Comparison of ENCODE assay signal across 15 cellular contexts in the genomic region with DNA sequence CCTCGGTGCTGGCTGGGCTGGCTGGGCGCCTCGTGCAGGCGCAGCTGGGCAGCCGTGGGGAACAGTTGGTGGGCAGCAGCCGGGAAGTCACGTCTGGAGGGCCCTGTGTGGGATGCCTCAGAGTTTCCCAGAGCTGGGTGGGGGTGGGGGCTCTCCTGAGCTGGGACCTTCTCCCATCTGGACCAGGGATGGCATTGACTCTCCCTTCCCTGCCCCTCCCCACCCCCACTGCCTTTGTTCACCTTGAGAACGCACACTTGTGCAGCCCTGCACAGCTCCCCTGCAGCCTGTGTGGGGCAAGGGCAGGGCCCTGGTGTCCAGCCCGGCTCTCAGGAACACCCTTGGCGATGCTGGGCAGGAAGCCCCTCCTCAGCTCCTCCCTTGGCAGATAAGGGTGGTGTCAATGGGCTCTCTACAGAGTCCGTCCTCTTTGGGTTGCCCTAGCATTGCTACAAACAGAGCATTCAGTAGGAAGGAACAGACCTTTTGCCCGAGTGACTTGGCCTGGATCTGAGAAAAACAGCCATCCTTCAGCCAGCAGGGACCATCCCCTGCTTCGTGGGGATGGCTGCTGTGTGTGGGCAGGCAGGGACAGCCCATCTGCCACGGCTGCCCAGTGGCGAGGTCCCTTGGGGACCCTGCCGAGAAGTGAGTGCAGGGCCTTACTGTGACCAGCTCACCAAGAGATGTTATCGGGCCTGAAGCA. TPM values are rescaled to one million over a fixed set of nuclear protein-coding genes. Genes with fewer than 3 reads are reported as not detected.
A peak's percentile ranks its signal among the peaks of the same experiment; 100 is the strongest.
DNase-seq lines count a peak whose midpoint lies in the region; ATAC-seq, FAIRE-seq and TF ChIP-seq lines count a peak whose summit lies in the region.
"Had no signal": no experiment of that assay in that cellular context is flagged by ENCODE, and none has a peak within 500 bp of the region (broad histone marks: within the 10 kb centered on the region; RNA-seq: fewer than 3 reads in every experiment).

No MANE protein-coding gene starts in this region.

- H3K79me2 ChIP-seq in DOHH2 (ENCODE audit: control insufficient read depth, low read length) (0 out of 2 replicates have a peak, but pooled peaks cover 5% of the 10 kb centered on the region), GM23248 (ENCODE audit: insufficient read depth) (no peaks in the 10 kb centered on the region)

- no peak overlapping the region for H2BK5ac ChIP-seq in IMR-90 (ENCODE audit: low read depth, low read length, poor library complexity, severe bottlenecking)

- POLR2A ChIA-PET in IMR-90 (lab: Charles Lee; ENCODE audit: unreplicated experiment) = no interaction called here

- H3K4ac ChIP-seq in IMR-90 (ENCODE audit: low read depth, low read length) = no peak overlapping the region

- H3K23ac ChIP-seq in IMR-90 (ENCODE audit: low read depth, low read length) = no peak overlapping the region

- no peaks in the 10 kb centered on the region for H3K9me3 ChIP-seq in DOHH2 (ENCODE audit: control insufficient read depth, insufficient read depth, low read length)
- H3K9me3 ChIP-seq in IMR-90 (ENCODE audit: control insufficient read depth, insufficient read depth, low read length) = no peaks in the 10 kb centered on the region
- no peaks in the 10 kb centered on the region for H3K9me3 ChIP-seq in GM23248 (ENCODE audit: low read depth)
- H3K9me3 ChIP-seq in small intestine (ENCODE audit: control insufficient read depth, low read depth) = no peaks in the 10 kb centered on the region
- H3K9me3 ChIP-seq: body of pancreas, Peyer's patch had no signal

- H3K27ac ChIP-seq in DOHH2 (ENCODE audit: low read depth, low read length) (peak overlapping the region; percentile 91), IMR-90 (ENCODE audit: insufficient read depth, low read length) (no peak overlapping the region), cingulate gyrus (ENCODE audit: low read depth, low read length) (peak overlapping the region; percentile 72), GM23248 (no peak overlapping the region), small intestine (ENCODE audit: low read depth in 1 of 2, low read length in 1 of 2) (no peak overlapping the region)
- H3K27ac ChIP-seq: Peyer's patch had no signal

- no peaks in the 10 kb centered on the region for H3K27me3 ChIP-seq in DOHH2 (ENCODE audit: control insufficient read depth, low read length)
- H3K27me3 ChIP-seq in IMR-90 (ENCODE audit: control insufficient read depth, insufficient read depth, low read length) = peaks cover 22% of the 10 kb centered on the region
- peaks cover 5% of the 10 kb centered on the region; the same call in 1 of the 2 replicates for H3K27me3 ChIP-seq in GM23248 (replicated peaks; ENCODE audit: insufficient read depth)
- no peaks in the 10 kb centered on the region for H3K27me3 ChIP-seq in small intestine (ENCODE audit: control insufficient read depth in 2 of 2, insufficient read depth in 2 of 2, low read length in 2 of 2)
- H3K27me3 ChIP-seq: body of pancreas, Peyer's patch had no signal

- H3K4me2 ChIP-seq in DOHH2 (ENCODE audit: low read length) (peak overlapping the region; percentile 93), IMR-90 (ENCODE audit: low read depth, low read length) (no peak overlapping the region), GM23248 (ENCODE audit: unreplicated experiment) (no peak overlapping the region)

- H3K9me3 Mint-ChIP-seq in osteocyte (ENCODE audit: unreplicated experiment) = no peaks in the 10 kb centered on the region
- H3K9me3 Mint-ChIP-seq: activated T-cell treated with anti-CD3 and anti-CD28 coated beads, Interleukin-2, amount 50 U/mL, for 72 hours; natural killer cell; stimulated activated effector memory CD8-positive, alpha-beta T cell treated with anti-CD3 and anti-CD28 coated beads, Interleukin-12 subunit alpha, Interleukin-12 subunit beta, amount 100 ng/mL, for 72 hours had no signal

- CTCF ChIA-PET in IMR-90 (lab: Yijun Ruan, JAX) = no interaction called here

- H3K4me3 Mint-ChIP-seq in osteocyte (ENCODE audit: unreplicated experiment) = no peak overlapping the region
- H3K4me3 Mint-ChIP-seq: activated T-cell treated with anti-CD3 and anti-CD28 coated beads, Interleukin-2, amount 50 U/mL, for 72 hours; natural killer cell; stimulated activated effector memory CD8-positive, alpha-beta T cell treated with anti-CD3 and anti-CD28 coated beads, Interleukin-12 subunit alpha, Interleukin-12 subunit beta, amount 100 ng/mL, for 72 hours had no signal

- H4K20me1 ChIP-seq in DOHH2 (ENCODE audit: control insufficient read depth, insufficient read depth, low read depth, low read length) (no peaks in the 10 kb centered on the region), IMR-90 (ENCODE audit: insufficient read depth, low read length) (no peaks in the 10 kb centered on the region), GM23248 (ENCODE audit: insufficient read depth) (no peaks in the 10 kb centered on the region)

- H3F3A ChIP-seq in DOHH2 (ENCODE audit: control insufficient read depth, insufficient read depth) (peaks cover 16% of the 10 kb centered on the region), GM23248 (ENCODE audit: insufficient read depth) (no peaks in the 10 kb centered on the region)

- H3K9ac ChIP-seq in IMR-90 (ENCODE audit: low read depth, low read length) (no peak overlapping the region), GM23248 (no peak overlapping the region)

- dilution Hi-C loops in IMR-90 (cut with HindIII; ENCODE audit: low sequenced_read_pairs, unreplicated experiment) = no loop called here

- H3K4me1 ChIP-seq in DOHH2 (ENCODE audit: control insufficient read depth, low read length) (peaks cover 83% of the 10 kb centered on the region), IMR-90 (ENCODE audit: control insufficient read depth, insufficient read depth, low read length) (no peaks in the 10 kb centered on the region; the same call in 1 of the 2 replicates), GM23248 (ENCODE audit: insufficient read depth) (no peaks in the 10 kb centered on the region), small intestine (ENCODE audit: control insufficient read depth in 2 of 2, insufficient read depth in 1 of 2, low read depth in 1 of 2, low read length in 1 of 2) (peaks cover 0 to 8% of the 10 kb centered on the region in 2 donors)

- WGBS in IMR-90 (ENCODE audit: extremely low coverage in 2 of 2, insufficient read length in 1 of 2), 2 experiments = 71% methylated on average over 9 of the region's 17 CpGs; no CpG with 5 or more reads in 1 of the 2 experiments
- WGBS in GM23248 (ENCODE audit: low coverage in 1 of 2, low lambda C conversion rate in 2 of 2, missing lambda C conversion rate in 2 of 2), 2 experiments = 50 to 53% methylated on average over 17 of the region's 17 CpGs
- WGBS in small intestine, 3 donors = 73 to 88% (median 84%) methylated on average over 16 to 17 of the region's 17 CpGs

- peaks cover 24% of the 10 kb centered on the region for H3K4me1 Mint-ChIP-seq in osteocyte (ENCODE audit: unreplicated experiment)

- no peak overlapping the region for H3K56ac ChIP-seq in IMR-90 (ENCODE audit: extremely low read depth, insufficient read depth, low read length)

- no peaks in the 10 kb centered on the region for H3K36me3 Mint-ChIP-seq in osteocyte (ENCODE audit: unreplicated experiment)
- H3K36me3 Mint-ChIP-seq: natural killer cell; stimulated activated effector memory CD8-positive, alpha-beta T cell treated with anti-CD3 and anti-CD28 coated beads, Interleukin-12 subunit alpha, Interleukin-12 subunit beta, amount 100 ng/mL, for 72 hours had no signal

- H3K14ac ChIP-seq in IMR-90 (replicated peaks; ENCODE audit: low read depth, low read length) = no peak overlapping the region

- H2AK9ac ChIP-seq in IMR-90 (replicated peaks; ENCODE audit: low read depth, low read length, poor library complexity) = no peak overlapping the region

- FAIRE-seq in small intestine (lab: Jason Lieb, UNC) = no peak
- FAIRE-seq: HTR-8/SVneo had no signal

- peaks cover 31% of the 10 kb centered on the region for H3K27me3 Mint-ChIP-seq in osteocyte (ENCODE audit: unreplicated experiment)

- H2BK15ac ChIP-seq in IMR-90 (ENCODE audit: low read depth, low read length) = no peak overlapping the region

- no peak overlapping the region for H2BK20ac ChIP-seq in IMR-90 (ENCODE audit: low read depth, low read length)

- no peaks in the 10 kb centered on the region for H3K9me1 ChIP-seq in IMR-90 (ENCODE audit: insufficient read depth, low read length)

- H3K4me3 ChIP-seq in DOHH2 (ENCODE audit: low read length) (peak overlapping the region; percentile 68), IMR-90 (ENCODE audit: insufficient read depth, low read depth, low read length) (no peak overlapping the region), GM23248 (no peak overlapping the region), small intestine (ENCODE audit: low read depth in 1 of 2, low read length in 2 of 2) (no peak overlapping the region)
- H3K4me3 ChIP-seq: body of pancreas, Peyer's patch had no signal

- TF ChIP-seq RAD21 in IMR-90 (IDR thresholded peaks at IDR 0.05; ENCODE audit: low read length) = no peak

- H3K79me1 ChIP-seq in IMR-90 (ENCODE audit: low read depth in 1 of 2, low read length in 2 of 2) = no peaks in the 10 kb centered on the region

- H4K5ac ChIP-seq in IMR-90 (ENCODE audit: low read depth, low read length) = no peak overlapping the region

- no TSS peak for BruUV-seq in IMR-90 (replicated peaks; lab: Mats Ljungman, UMichigan)

- intact Hi-C loops in IMR-90 (cut with micrococcal nuclease) = no loop called here

- H2AFZ ChIP-seq in IMR-90 (replicated peaks; ENCODE audit: low read length, poor library complexity) (peak overlapping the region; percentile 43), GM23248 (no peak overlapping the region)

- in situ Hi-C loops in IMR-90 (cut with MboI; ENCODE audit: low sequenced_read_pairs) (no loop called here), GM23248 (cut with MboI) (no loop called here)

- ATAC-seq in IMR-90 (ENCODE audit: low read depth) = no peak
- no peak for ATAC-seq in HG02588 (IDR thresholded peaks at IDR 0.05; ENCODE audit: unreplicated experiment)
- ATAC-seq: activated T-cell treated with anti-CD3 and anti-CD28 coated beads, Interleukin-2, amount 50 U/mL, for 72 hours; natural killer cell; stimulated activated effector memory CD8-positive, alpha-beta T cell treated with anti-CD3 and anti-CD28 coated beads, Interleukin-12 subunit alpha, Interleukin-12 subunit beta, amount 100 ng/mL, for 72 hours had no signal

- DNase-seq in IMR-90 (no peak), osteocyte (ENCODE audit: extremely low spot score, unreplicated experiment) (peak; percentile 80), GM23248 (no peak), small intestine (no peak), NCI-H446 treated with DMSO at 0.1 percent for 48 hours (lab: John Stamatoyannopoulos, UW) (no peak)
- DNase-seq: activated T-cell treated with anti-CD3 and anti-CD28 coated beads, Interleukin-2, amount 50 U/mL, for 72 hours; natural killer cell; NCI-H1436 treated with DMSO at 0.1 percent for 48 hours had no signal

- H3K9me2 ChIP-seq in DOHH2 (replicated peaks; ENCODE audit: control insufficient read depth, low read length) (no peaks in the 10 kb centered on the region), GM23248 (ENCODE audit: insufficient read depth) (no peaks in the 10 kb centered on the region)

- H2BK120ac ChIP-seq in IMR-90 (ENCODE audit: low read depth, low read length) = no peak overlapping the region

- H4K8ac ChIP-seq in IMR-90 (ENCODE audit: low read depth in 2 of 2, low read length in 2 of 2) = no peak overlapping the region

- TF ChIP-seq POLR2A in IMR-90 (IDR thresholded peaks at IDR 0.05; ENCODE audit: low read depth, low read length) = no peak

- no peak overlapping the region for H2AK5ac ChIP-seq in IMR-90 (ENCODE audit: low read depth, low read length)

- H3K18ac ChIP-seq in IMR-90 (ENCODE audit: low read depth, low read length) = no peak overlapping the region

- H3K27ac Mint-ChIP-seq in osteocyte (ENCODE audit: unreplicated experiment) = peak overlapping the region; percentile 27
- H3K27ac Mint-ChIP-seq: activated T-cell treated with anti-CD3 and anti-CD28 coated beads, Interleukin-2, amount 50 U/mL, for 72 hours; natural killer cell; stimulated activated effector memory CD8-positive, alpha-beta T cell treated with anti-CD3 and anti-CD28 coated beads, Interleukin-12 subunit alpha, Interleukin-12 subunit beta, amount 100 ng/mL, for 72 hours had no signal

- no peaks in the 10 kb centered on the region for H3K36me3 ChIP-seq in DOHH2 (ENCODE audit: control insufficient read depth, low read length)
- no peaks in the 10 kb centered on the region for H3K36me3 ChIP-seq in IMR-90 (ENCODE audit: control insufficient read depth, insufficient read depth, low read length)
- no peaks in the 10 kb centered on the region for H3K36me3 ChIP-seq in GM23248 (ENCODE audit: low read depth)
- H3K36me3 ChIP-seq in small intestine (ENCODE audit: control insufficient read depth in 2 of 2, insufficient read depth in 2 of 2, low read length in 2 of 2) = no peaks in the 10 kb centered on the region
- H3K36me3 ChIP-seq: Peyer's patch had no signal

- no peak for TF ChIP-seq CTCF in DOHH2 (IDR thresholded peaks at IDR 0.05; ENCODE audit: low read depth, low read length, poor library complexity, severe bottlenecking)
- no peak for TF ChIP-seq CTCF in IMR-90 (conservative IDR thresholded peaks at IDR 0.05; ENCODE audit: low read depth, low read length)
- TF ChIP-seq CTCF in osteocyte (IDR thresholded peaks at IDR 0.05) = no peak

- no peak overlapping the region for H4K91ac ChIP-seq in IMR-90 (ENCODE audit: insufficient read depth, low read depth, low read length)

RNA-seq across cellular contexts. Expression of gene KLF13, which starts 25.5 kb away (rescaled TPM):
- total RNA-seq in IMR-90 (2012; rRNA removed) (9.5 and 10.8 TPM in 2 replicates), osteocyte (54.5 and 57.7 TPM in 2 replicates)
- polyA plus RNA-seq in IMR-90 (2012; rRNA removed) (10.6 and 11.8 TPM in 2 replicates), GM23248 (2016; fragmentation: Nextera tagmentation; extraction: Ambion mirVana) (8.0 and 9.1 TPM in 2 replicates), small intestine (10 to 100 TPM; 50.6 to 61.3 (median 51.9) TPM)
- 4.8 and 6.4 TPM in 2 replicates for polyA plus RNA-seq in IMR-90 (2012; cell fraction: cytosol; rRNA removed)
- 5.8 and 7.8 TPM in 2 replicates for polyA plus RNA-seq in IMR-90 (2012; cell fraction: nucleus; rRNA removed; ENCODE audit: low replicate concordance)
- 27.8 and 38.9 TPM in 2 replicates for total RNA-seq in GM23248 (2014; rRNA removed; shearing (Covaris generic))

Comparison
In these comparisons a context has a peak if more than half of its experiments do, and no peak if none do; other contexts are left out.
1. H3K27ac ChIP-seq: peak in DOHH2 (single experiment) and cingulate gyrus (single experiment); none in IMR-90 (single experiment), GM23248 (single experiment) and small intestine (0 of 2).